ENCODE assay signal across 26 cellular contexts in genomic region chr18:28855989-28856388, GRCh38.
"Had no signal": no experiment of that assay in that cellular context is flagged by ENCODE, and none has a peak within 500 bp of the region (broad histone marks: within the 10 kb centered on the region; RNA-seq: fewer than 3 reads in every experiment).

No MANE protein-coding gene starts in this region.

- H3K36me3 ChIP-seq: adrenal gland, brain microvascular endothelial cell, gastrocnemius medialis, pancreas, prostate gland, suprapubic skin, tibial nerve, WERI-Rb-1 had no signal

- H3K27ac ChIP-seq: adrenal gland, brain microvascular endothelial cell, gastrocnemius medialis, hepatocyte, pancreas, prostate gland, skin epidermis, suprapubic skin, WERI-Rb-1 had no signal

- H3K79me2 ChIP-seq: hepatocyte had no signal

- H3K4me1 ChIP-seq: adrenal gland, pancreas, prostate gland, suprapubic skin, tibial nerve had no signal

- H3K4me2 ChIP-seq: hepatocyte had no signal

- DNase-seq: activated CD4-positive, alpha-beta T cell treated with anti-CD3 and anti-CD28 coated beads for 48 hours; activated CD4-positive, alpha-beta T cell treated with anti-CD3 and anti-CD28 coated beads, Interleukin-2, amount 50 U/mL, for 48 hours; activated CD8-positive, alpha-beta memory T cell treated with anti-CD3 and anti-CD28 coated beads for 24 hours; activated effector memory CD4-positive, alpha-beta T cell treated with Interleukin-2 at 50 U/mL for 16 hours; activated naive CD4-positive, alpha-beta T cell treated with Interleukin-2 at 50 U/mL for 16 hours; adrenal gland; aorta; cortex of kidney; effector memory CD8-positive, alpha-beta T cell; gastrocnemius medialis; islet precursor cell; left ventricle myocardium superior; naive thymus-derived CD4-positive, alpha-beta T cell; pancreas; retina; stimulated activated CD4-positive, alpha-beta T cell treated with anti-CD3 and anti-CD28 coated beads, Interleukin-1b, Interleukin-23, amount 100 ng/mL, for 48 hours; stimulated activated naive CD4-positive, alpha-beta T cell; T-helper 17 cell; T1000; WERI-Rb-1 had no signal

- H3K4me3 ChIP-seq: adrenal gland, gastrocnemius medialis, hepatocyte, pancreas, prostate gland, skin epidermis, suprapubic skin, tibial nerve had no signal

- H3K9me3 ChIP-seq: adrenal gland, gastrocnemius medialis, pancreas, prostate gland, suprapubic skin, tibial nerve had no signal

- H2AFZ ChIP-seq: hepatocyte had no signal

- H3K27me3 ChIP-seq: adrenal gland, brain microvascular endothelial cell, gastrocnemius medialis, hepatocyte, pancreas, suprapubic skin, tibial nerve had no signal
